Comparison of ENCODE assay signal across 1 cellular context in the genomic region with DNA sequence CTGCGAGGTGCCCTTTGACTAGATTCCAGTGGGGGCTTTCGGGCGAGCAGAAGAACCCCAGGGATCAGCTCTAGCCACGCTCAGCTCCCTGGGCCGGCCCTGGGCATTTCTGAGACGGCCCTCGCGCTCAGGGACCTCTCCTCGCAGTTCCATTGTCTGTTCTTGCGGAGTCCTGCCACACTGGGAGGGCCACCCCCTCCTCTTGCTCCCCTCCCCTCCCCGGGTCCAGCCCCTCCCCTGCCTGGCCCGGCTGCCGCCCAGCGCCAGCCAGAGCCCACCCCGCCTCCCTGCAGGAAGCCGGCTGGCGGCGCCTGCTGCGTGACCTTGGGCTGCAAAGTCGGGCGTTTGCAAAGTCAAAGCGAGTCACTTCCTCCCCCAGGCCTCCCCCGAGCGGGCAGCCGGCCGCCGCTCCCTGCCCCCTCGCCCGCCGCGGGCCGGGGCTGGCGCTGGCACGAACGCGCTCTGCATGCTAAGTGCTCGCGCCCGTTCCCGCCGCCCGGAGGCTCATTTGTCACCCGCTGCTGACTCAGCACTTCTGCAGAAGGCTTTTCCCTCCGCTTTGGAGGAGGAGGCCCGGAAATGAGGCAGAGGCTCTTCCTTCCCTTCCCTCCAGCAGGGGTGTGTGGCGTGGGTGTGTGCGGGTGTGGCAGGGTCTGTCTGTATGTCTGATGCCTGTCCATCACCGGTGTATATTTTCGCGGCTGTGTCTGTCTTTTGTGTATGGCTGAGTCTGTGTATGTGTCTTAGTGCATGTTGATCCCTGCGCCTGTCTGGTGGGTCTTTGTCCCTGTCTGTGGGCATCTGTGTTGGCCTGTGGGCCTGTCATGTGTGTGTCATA.
TF ChIP-seq lines count a peak whose summit lies in the region.

No MANE protein-coding gene starts in this region.

TF ChIP-seq in K562, 482 proteins besides CTCF, POLR2A, EP300 and RAD21 (continued from another document and continues in another):
- TF ChIP-seq, protein P1, sequence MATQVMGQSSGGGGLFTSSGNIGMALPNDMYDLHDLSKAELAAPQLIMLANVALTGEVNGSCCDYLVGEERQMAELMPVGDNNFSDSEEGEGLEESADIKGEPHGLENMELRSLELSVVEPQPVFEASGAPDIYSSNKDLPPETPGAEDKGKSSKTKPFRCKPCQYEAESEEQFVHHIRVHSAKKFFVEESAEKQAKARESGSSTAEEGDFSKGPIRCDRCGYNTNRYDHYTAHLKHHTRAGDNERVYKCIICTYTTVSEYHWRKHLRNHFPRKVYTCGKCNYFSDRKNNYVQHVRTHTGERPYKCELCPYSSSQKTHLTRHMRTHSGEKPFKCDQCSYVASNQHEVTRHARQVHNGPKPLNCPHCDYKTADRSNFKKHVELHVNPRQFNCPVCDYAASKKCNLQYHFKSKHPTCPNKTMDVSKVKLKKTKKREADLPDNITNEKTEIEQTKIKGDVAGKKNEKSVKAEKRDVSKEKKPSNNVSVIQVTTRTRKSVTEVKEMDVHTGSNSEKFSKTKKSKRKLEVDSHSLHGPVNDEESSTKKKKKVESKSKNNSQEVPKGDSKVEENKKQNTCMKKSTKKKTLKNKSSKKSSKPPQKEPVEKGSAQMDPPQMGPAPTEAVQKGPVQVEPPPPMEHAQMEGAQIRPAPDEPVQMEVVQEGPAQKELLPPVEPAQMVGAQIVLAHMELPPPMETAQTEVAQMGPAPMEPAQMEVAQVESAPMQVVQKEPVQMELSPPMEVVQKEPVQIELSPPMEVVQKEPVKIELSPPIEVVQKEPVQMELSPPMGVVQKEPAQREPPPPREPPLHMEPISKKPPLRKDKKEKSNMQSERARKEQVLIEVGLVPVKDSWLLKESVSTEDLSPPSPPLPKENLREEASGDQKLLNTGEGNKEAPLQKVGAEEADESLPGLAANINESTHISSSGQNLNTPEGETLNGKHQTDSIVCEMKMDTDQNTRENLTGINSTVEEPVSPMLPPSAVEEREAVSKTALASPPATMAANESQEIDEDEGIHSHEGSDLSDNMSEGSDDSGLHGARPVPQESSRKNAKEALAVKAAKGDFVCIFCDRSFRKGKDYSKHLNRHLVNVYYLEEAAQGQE (CRISPR knock-in tag; IDR thresholded peaks at IDR 0.05; ENCODE audit: low read depth) = no peak
- no peak for TF ChIP-seq ELF2 (CRISPR knock-in tag; IDR thresholded peaks at IDR 0.05)
- TF ChIP-seq, protein P2, sequence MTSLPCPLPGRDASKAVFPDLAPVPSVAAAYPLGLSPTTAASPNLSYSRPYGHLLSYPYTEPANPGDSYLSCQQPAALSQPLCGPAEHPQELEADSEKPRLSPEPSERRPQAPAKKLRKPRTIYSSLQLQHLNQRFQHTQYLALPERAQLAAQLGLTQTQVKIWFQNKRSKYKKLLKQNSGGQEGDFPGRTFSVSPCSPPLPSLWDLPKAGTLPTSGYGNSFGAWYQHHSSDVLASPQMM (CRISPR knock-in tag; IDR thresholded peaks at IDR 0.05) = no peak
- no peak for TF ChIP-seq ARID2 (IDR thresholded peaks at IDR 0.05)
- TF ChIP-seq CBX2 (IDR thresholded peaks at IDR 0.05; ENCODE audit: insufficient read depth, low read length, poor library complexity, severe bottlenecking) = no peak
- no peak for TF ChIP-seq ZNF24 (IDR thresholded peaks at IDR 0.05)
- TF ChIP-seq, protein P3, sequence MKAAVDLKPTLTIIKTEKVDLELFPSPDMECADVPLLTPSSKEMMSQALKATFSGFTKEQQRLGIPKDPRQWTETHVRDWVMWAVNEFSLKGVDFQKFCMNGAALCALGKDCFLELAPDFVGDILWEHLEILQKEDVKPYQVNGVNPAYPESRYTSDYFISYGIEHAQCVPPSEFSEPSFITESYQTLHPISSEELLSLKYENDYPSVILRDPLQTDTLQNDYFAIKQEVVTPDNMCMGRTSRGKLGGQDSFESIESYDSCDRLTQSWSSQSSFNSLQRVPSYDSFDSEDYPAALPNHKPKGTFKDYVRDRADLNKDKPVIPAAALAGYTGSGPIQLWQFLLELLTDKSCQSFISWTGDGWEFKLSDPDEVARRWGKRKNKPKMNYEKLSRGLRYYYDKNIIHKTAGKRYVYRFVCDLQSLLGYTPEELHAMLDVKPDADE (conservative IDR thresholded peaks at IDR 0.05; ENCODE audit: control insufficient read depth, low read depth, low read length) = no peak; the same call in 1 of the 2 replicates
- TF ChIP-seq, protein P4, sequence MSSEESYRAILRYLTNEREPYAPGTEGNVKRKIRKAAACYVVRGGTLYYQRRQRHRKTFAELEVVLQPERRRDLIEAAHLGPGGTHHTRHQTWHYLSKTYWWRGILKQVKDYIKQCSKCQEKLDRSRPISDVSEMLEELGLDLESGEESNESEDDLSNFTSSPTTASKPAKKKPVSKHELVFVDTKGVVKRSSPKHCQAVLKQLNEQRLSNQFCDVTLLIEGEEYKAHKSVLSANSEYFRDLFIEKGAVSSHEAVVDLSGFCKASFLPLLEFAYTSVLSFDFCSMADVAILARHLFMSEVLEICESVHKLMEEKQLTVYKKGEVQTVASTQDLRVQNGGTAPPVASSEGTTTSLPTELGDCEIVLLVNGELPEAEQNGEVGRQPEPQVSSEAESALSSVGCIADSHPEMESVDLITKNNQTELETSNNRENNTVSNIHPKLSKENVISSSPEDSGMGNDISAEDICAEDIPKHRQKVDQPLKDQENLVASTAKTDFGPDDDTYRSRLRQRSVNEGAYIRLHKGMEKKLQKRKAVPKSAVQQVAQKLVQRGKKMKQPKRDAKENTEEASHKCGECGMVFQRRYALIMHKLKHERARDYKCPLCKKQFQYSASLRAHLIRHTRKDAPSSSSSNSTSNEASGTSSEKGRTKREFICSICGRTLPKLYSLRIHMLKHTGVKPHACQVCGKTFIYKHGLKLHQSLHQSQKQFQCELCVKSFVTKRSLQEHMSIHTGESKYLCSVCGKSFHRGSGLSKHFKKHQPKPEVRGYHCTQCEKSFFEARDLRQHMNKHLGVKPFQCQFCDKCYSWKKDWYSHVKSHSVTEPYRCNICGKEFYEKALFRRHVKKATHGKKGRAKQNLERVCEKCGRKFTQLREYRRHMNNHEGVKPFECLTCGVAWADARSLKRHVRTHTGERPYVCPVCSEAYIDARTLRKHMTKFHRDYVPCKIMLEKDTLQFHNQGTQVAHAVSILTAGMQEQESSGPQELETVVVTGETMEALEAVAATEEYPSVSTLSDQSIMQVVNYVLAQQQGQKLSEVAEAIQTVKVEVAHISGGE (CRISPR knock-in tag; IDR thresholded peaks at IDR 0.05) = peak in 1 of 3 experiments; percentile 71; a peak in 2 of 6 replicates
- TF ChIP-seq TAL1 (IDR thresholded peaks at IDR 0.05) = no peak
- TF ChIP-seq ZNF121 (CRISPR knock-in tag; conservative IDR thresholded peaks at IDR 0.05) = no peak
- TF ChIP-seq ZNF41 (CRISPR knock-in tag; conservative IDR thresholded peaks at IDR 0.05) = no peak
- TF ChIP-seq TFAM (CRISPR knock-in tag; conservative IDR thresholded peaks at IDR 0.05) = no peak
- TF ChIP-seq POU5F1 (IDR thresholded peaks at IDR 0.05; ENCODE audit: borderline replicate concordance, low read depth, low read length, partially characterized antibody) = no peak
- no peak for TF ChIP-seq MCM5 (IDR thresholded peaks at IDR 0.05; ENCODE audit: low read depth)
- TF ChIP-seq NR2C2 (CRISPR knock-in tag; IDR thresholded peaks at IDR 0.05) = no peak
- TF ChIP-seq NR2C2 (tag; IDR thresholded peaks at IDR 0.05) = peak; percentile 48
- TF ChIP-seq MYNN (IDR thresholded peaks at IDR 0.05) = peak; percentile 51; the same call in 1 of the 2 replicates
- no peak for TF ChIP-seq MYNN (CRISPR knock-in tag; IDR thresholded peaks at IDR 0.05)
- no peak for TF ChIP-seq SP1 (CRISPR knock-in tag; IDR thresholded peaks at IDR 0.05)
- no peak for TF ChIP-seq ZBTB17 (CRISPR knock-in tag; IDR thresholded peaks at IDR 0.05)
- no peak for TF ChIP-seq ZNF165 (CRISPR knock-in tag; IDR thresholded peaks at IDR 0.05; ENCODE audit: borderline replicate concordance)
- TF ChIP-seq GABPB1 (CRISPR knock-in tag; IDR thresholded peaks at IDR 0.05) = peak; percentile 79
- no peak for TF ChIP-seq SMAD3 (CRISPR knock-in tag; conservative IDR thresholded peaks at IDR 0.05)
- peak; percentile 97 for TF ChIP-seq ETV1 (tag; conservative IDR thresholded peaks at IDR 0.05; ENCODE audit: low read depth)
- no peak for TF ChIP-seq PTTG1 (tag; IDR thresholded peaks at IDR 0.05; ENCODE audit: low read depth)
- no peak for TF ChIP-seq NCOA2 (IDR thresholded peaks at IDR 0.05; ENCODE audit: partially characterized antibody in 2 of 2)
- no peak for TF ChIP-seq SRSF7 (optimal IDR thresholded peaks at IDR 0.05; ENCODE audit: low read depth, low read length)
- no peak for TF ChIP-seq CCAR2 (IDR thresholded peaks at IDR 0.05; ENCODE audit: low read depth, low read length)
- TF ChIP-seq, protein P5, sequence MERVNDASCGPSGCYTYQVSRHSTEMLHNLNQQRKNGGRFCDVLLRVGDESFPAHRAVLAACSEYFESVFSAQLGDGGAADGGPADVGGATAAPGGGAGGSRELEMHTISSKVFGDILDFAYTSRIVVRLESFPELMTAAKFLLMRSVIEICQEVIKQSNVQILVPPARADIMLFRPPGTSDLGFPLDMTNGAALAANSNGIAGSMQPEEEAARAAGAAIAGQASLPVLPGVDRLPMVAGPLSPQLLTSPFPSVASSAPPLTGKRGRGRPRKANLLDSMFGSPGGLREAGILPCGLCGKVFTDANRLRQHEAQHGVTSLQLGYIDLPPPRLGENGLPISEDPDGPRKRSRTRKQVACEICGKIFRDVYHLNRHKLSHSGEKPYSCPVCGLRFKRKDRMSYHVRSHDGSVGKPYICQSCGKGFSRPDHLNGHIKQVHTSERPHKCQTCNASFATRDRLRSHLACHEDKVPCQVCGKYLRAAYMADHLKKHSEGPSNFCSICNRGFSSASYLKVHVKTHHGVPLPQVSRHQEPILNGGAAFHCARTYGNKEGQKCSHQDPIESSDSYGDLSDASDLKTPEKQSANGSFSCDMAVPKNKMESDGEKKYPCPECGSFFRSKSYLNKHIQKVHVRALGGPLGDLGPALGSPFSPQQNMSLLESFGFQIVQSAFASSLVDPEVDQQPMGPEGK (CRISPR knock-in tag; IDR thresholded peaks at IDR 0.05; ENCODE audit: borderline replicate concordance) = no peak
- no peak for TF ChIP-seq ILK (tag; IDR thresholded peaks at IDR 0.05; ENCODE audit: borderline replicate concordance, low read depth)
- 0 out of 2 replicates have a peak, but pooled peaks have one; percentile 45 for TF ChIP-seq NBN (IDR thresholded peaks at IDR 0.05; ENCODE audit: low read depth)
- TF ChIP-seq, protein P6, sequence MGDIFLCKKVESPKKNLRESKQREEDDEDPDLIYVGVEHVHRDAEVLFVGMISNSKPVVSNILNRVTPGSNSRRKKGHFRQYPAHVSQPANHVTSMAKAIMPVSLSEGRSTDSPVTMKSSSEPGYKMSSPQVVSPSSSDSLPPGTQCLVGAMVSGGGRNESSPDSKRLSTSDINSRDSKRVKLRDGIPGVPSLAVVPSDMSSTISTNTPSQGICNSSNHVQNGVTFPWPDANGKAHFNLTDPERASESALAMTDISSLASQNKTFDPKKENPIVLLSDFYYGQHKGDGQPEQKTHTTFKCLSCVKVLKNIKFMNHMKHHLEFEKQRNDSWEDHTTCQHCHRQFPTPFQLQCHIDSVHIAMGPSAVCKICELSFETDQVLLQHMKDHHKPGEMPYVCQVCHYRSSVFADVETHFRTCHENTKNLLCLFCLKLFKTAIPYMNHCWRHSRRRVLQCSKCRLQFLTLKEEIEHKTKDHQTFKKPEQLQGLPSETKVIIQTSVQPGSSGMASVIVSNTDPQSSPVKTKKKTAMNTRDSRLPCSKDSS (IDR thresholded peaks at IDR 0.05; ENCODE audit: low read depth, partially characterized antibody) = no peak
- no peak for TF ChIP-seq NFIX (CRISPR knock-in tag; IDR thresholded peaks at IDR 0.05; ENCODE audit: low read depth)
- no peak for TF ChIP-seq SIN3A (IDR thresholded peaks at IDR 0.05; ENCODE audit: borderline replicate concordance in 2 of 2, control insufficient read depth in 1 of 2, low read depth in 2 of 2, low read length in 2 of 2)
- TF ChIP-seq SMAD4 (CRISPR knock-in tag; conservative IDR thresholded peaks at IDR 0.05) = peak; percentile 84
- no peak for TF ChIP-seq DACH1 (IDR thresholded peaks at IDR 0.05; ENCODE audit: partially characterized antibody)
- TF ChIP-seq CBFA2T2 (conservative IDR thresholded peaks at IDR 0.05) = no peak
- TF ChIP-seq TBP (optimal IDR thresholded peaks at IDR 0.05; ENCODE audit: low read depth, low read length) = no peak
- TF ChIP-seq GTF2F1 (IDR thresholded peaks at IDR 0.05; ENCODE audit: low read depth, low read length) = no peak
- TF ChIP-seq POLR3A (IDR thresholded peaks at IDR 0.05; ENCODE audit: borderline replicate concordance, extremely low read depth, insufficient read depth, insufficient read length) = no peak
- TF ChIP-seq SIX5 (IDR thresholded peaks at IDR 0.05; ENCODE audit: borderline replicate concordance in 1 of 2, insufficient read depth in 1 of 2, low read depth in 1 of 2, low read length in 2 of 2) = no peak
- no peak for TF ChIP-seq POLR2AphosphoS2 (IDR thresholded peaks at IDR 0.05; ENCODE audit: low read length)
- TF ChIP-seq, protein P7, sequence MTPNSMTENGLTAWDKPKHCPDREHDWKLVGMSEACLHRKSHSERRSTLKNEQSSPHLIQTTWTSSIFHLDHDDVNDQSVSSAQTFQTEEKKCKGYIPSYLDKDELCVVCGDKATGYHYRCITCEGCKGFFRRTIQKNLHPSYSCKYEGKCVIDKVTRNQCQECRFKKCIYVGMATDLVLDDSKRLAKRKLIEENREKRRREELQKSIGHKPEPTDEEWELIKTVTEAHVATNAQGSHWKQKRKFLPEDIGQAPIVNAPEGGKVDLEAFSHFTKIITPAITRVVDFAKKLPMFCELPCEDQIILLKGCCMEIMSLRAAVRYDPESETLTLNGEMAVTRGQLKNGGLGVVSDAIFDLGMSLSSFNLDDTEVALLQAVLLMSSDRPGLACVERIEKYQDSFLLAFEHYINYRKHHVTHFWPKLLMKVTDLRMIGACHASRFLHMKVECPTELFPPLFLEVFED (CRISPR knock-in tag; conservative IDR thresholded peaks at IDR 0.05) = no peak
- TF ChIP-seq RBM17 (IDR thresholded peaks at IDR 0.05; ENCODE audit: borderline replicate concordance, low read depth, low read length) = no peak
- TF ChIP-seq, protein P8, sequence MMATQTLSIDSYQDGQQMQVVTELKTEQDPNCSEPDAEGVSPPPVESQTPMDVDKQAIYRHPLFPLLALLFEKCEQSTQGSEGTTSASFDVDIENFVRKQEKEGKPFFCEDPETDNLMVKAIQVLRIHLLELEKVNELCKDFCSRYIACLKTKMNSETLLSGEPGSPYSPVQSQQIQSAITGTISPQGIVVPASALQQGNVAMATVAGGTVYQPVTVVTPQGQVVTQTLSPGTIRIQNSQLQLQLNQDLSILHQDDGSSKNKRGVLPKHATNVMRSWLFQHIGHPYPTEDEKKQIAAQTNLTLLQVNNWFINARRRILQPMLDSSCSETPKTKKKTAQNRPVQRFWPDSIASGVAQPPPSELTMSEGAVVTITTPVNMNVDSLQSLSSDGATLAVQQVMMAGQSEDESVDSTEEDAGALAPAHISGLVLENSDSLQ (IDR thresholded peaks at IDR 0.05) = peak; percentile 97
- no peak for TF ChIP-seq RBM39 (optimal IDR thresholded peaks at IDR 0.05; ENCODE audit: low read depth, low read length)
- no peak for TF ChIP-seq SP2 (IDR thresholded peaks at IDR 0.05; ENCODE audit: extremely low read depth, low read depth, low read length, poor library complexity, severe bottlenecking)
